In genomic region chr2:65299246-65299645, GRCh38 we compare ENCODE assay signal across 10 cellular contexts.
A peak's percentile ranks its signal among the peaks of the same experiment; 100 is the strongest.
DNase-seq lines count a peak whose midpoint lies in the region; ATAC-seq, FAIRE-seq and TF ChIP-seq lines count a peak whose summit lies in the region.
"Had no signal": no experiment of that assay in that cellular context is flagged by ENCODE, and none has a peak within 500 bp of the region (broad histone marks: within the 10 kb centered on the region; RNA-seq: fewer than 3 reads in every experiment).

No MANE protein-coding gene starts in this region.

- H3K4me3 ChIP-seq in BLaER1 treated with 17β-estradiol and CSF1 and Interleukin-3, amounts not matched to agents 10 nM and 100 nM: no peak overlapping the region
- no peak overlapping the region for H3K4me3 ChIP-seq in astrocyte (ENCODE audit: insufficient read depth, low read depth, low read length)
- no peak overlapping the region for H3K4me3 ChIP-seq in gastrocnemius medialis
- H3K4me3 ChIP-seq in endodermal cell (ENCODE audit: low read length): no peak overlapping the region

- intact Hi-C loops in gastrocnemius medialis (cut with DNase I; ENCODE audit: low total_unique reads): no loop called here

- 75 to 92% methylated on average over 4 to 7 of the region's 7 CpGs for WGBS in endodermal cell (ENCODE audit: insufficient coverage in 1 of 2, insufficient read length in 1 of 2), 2 experiments

- no peaks in the 10 kb centered on the region for H3K9me3 ChIP-seq in BLaER1 treated with 17β-estradiol and CSF1 and Interleukin-3, amounts not matched to agents 10 nM and 100 nM (replicated peaks in 1 of 11)
- H3K9me3 ChIP-seq in astrocyte (ENCODE audit: insufficient read depth, low read depth, low read length): no peaks in the 10 kb centered on the region
- H3K9me3 ChIP-seq in gastrocnemius medialis: no peaks in the 10 kb centered on the region
- H3K9me3 ChIP-seq in endodermal cell (ENCODE audit: control insufficient read depth, low read length): no peaks in the 10 kb centered on the region
- H3K9me3 ChIP-seq: neutrophil had no signal

- TF ChIP-seq POLR2A in gastrocnemius medialis (IDR thresholded peaks at IDR 0.05): no peak

- H2AFZ ChIP-seq in astrocyte (ENCODE audit: low read depth, low read length): no peak overlapping the region

- H4K20me1 ChIP-seq in BLaER1 treated with 17β-estradiol and CSF1 and Interleukin-3, amounts not matched to agents 10 nM and 100 nM: peaks cover 0 to 16% (median 9%) of the 10 kb centered on the region in 11 experiments; a peak in 11 of 22 replicates
- peaks cover 9% of the 10 kb centered on the region for H4K20me1 ChIP-seq in astrocyte (ENCODE audit: insufficient read depth, low read length)

- no peaks in the 10 kb centered on the region for H3K27me3 ChIP-seq in BLaER1 treated with 17β-estradiol and CSF1 and Interleukin-3, amounts not matched to agents 10 nM and 100 nM
- no peaks in the 10 kb centered on the region for H3K27me3 ChIP-seq in astrocyte (ENCODE audit: insufficient read depth, low read length)
- no peaks in the 10 kb centered on the region for H3K27me3 ChIP-seq in gastrocnemius medialis
- H3K27me3 ChIP-seq in endodermal cell (ENCODE audit: control insufficient read depth, insufficient read depth, low read length, poor library complexity, severe bottlenecking): no peaks in the 10 kb centered on the region

- no peak overlapping the region for H3K9ac ChIP-seq in BLaER1 treated with 17β-estradiol and CSF1 and Interleukin-3, amounts not matched to agents 10 nM and 100 nM
- H3K9ac ChIP-seq in astrocyte (ENCODE audit: low read length) (peak overlapping the region; percentile 64), endodermal cell (ENCODE audit: extremely low read depth, low read length, poor library complexity, severe bottlenecking) (no peak overlapping the region)

- H3K36me3 ChIP-seq in BLaER1 treated with 17β-estradiol and CSF1 and Interleukin-3, amounts not matched to agents 10 nM and 100 nM: no peaks in the 10 kb centered on the region
- H3K36me3 ChIP-seq in astrocyte (ENCODE audit: insufficient read depth, low read length) (no peaks in the 10 kb centered on the region), gastrocnemius medialis (no peaks in the 10 kb centered on the region), endodermal cell (ENCODE audit: control insufficient read depth, insufficient read depth, low read length) (no peaks in the 10 kb centered on the region)
- H3K36me3 ChIP-seq: neutrophil had no signal

- no peak overlapping the region for H3K27ac ChIP-seq in BLaER1 treated with 17β-estradiol and CSF1 and Interleukin-3, amounts not matched to agents 10 nM and 100 nM
- peak overlapping the region; percentile 74 for H3K27ac ChIP-seq in astrocyte (ENCODE audit: low read depth, low read length)
- H3K27ac ChIP-seq in gastrocnemius medialis: peak overlapping the region; percentile 50 to 71 (median 62)
- H3K27ac ChIP-seq in endodermal cell (ENCODE audit: low read depth, low read length): no peak overlapping the region
- H3K27ac ChIP-seq: epithelial cell of prostate, neutrophil had no signal

- H3K9me3 Mint-ChIP-seq in astrocyte (ENCODE audit: unreplicated experiment) (no peaks in the 10 kb centered on the region), endodermal cell (no peaks in the 10 kb centered on the region), glutamatergic neuron (ENCODE audit: unreplicated experiment) (peaks cover 6% of the 10 kb centered on the region)

- peak overlapping the region; percentile 91 for H3K27ac Mint-ChIP-seq in astrocyte (ENCODE audit: unreplicated experiment)
- no peak overlapping the region for H3K27ac Mint-ChIP-seq in endodermal cell
- H3K27ac Mint-ChIP-seq in glutamatergic neuron (ENCODE audit: unreplicated experiment): no peak overlapping the region

- FAIRE-seq in astrocyte (lab: Jason Lieb, UNC): no peak

- H3K4me3 Mint-ChIP-seq in astrocyte (ENCODE audit: unreplicated experiment) (no peak overlapping the region), endodermal cell (no peak overlapping the region), glutamatergic neuron (ENCODE audit: unreplicated experiment) (no peak overlapping the region)

- peaks cover 47 to 52% (median 50%) of the 10 kb centered on the region in 10 experiments for H3K4me1 ChIP-seq in BLaER1 treated with 17β-estradiol and CSF1 and Interleukin-3, amounts not matched to agents 10 nM and 100 nM
- H3K4me1 ChIP-seq in astrocyte (ENCODE audit: insufficient read depth, low read length): peaks cover 33% of the 10 kb centered on the region
- H3K4me1 ChIP-seq in gastrocnemius medialis: peaks cover 28 to 31% of the 10 kb centered on the region in 2 donors
- H3K4me1 ChIP-seq in endodermal cell (ENCODE audit: control insufficient read depth, insufficient read depth, low read length): peaks cover 27% of the 10 kb centered on the region

- peaks cover 51% of the 10 kb centered on the region for H3K4me1 Mint-ChIP-seq in astrocyte (ENCODE audit: low read depth, unreplicated experiment)
- peaks cover 48% of the 10 kb centered on the region for H3K4me1 Mint-ChIP-seq in endodermal cell
- peaks cover 37% of the 10 kb centered on the region for H3K4me1 Mint-ChIP-seq in glutamatergic neuron (ENCODE audit: low read depth, unreplicated experiment)

- H3K4me2 ChIP-seq in BLaER1 treated with 17β-estradiol and CSF1 and Interleukin-3, amounts not matched to agents 10 nM and 100 nM: peak overlapping the region in 10 of 11 experiments; percentile 14 to 99 (median 87); a peak in 19 of 22 replicates
- peak overlapping the region; percentile 82 for H3K4me2 ChIP-seq in astrocyte (ENCODE audit: low read length)

- TF ChIP-seq CTCF in astrocyte (IDR thresholded peaks at IDR 0.05; ENCODE audit: insufficient read depth, low read depth, low read length) (no peak), gastrocnemius medialis (IDR thresholded peaks at IDR 0.05 in 4 of 5, conservative IDR thresholded peaks at IDR 0.05 in 1 of 5) (no peak), endodermal cell (conservative IDR thresholded peaks at IDR 0.05) (no peak), glutamatergic neuron (IDR thresholded peaks at IDR 0.05; ENCODE audit: partially characterized antibody, unreplicated experiment) (no peak)

- DNase-seq in RPMI7951 (ENCODE audit: low read depth) (peak; percentile 83), astrocyte (ENCODE audit: low read depth) (peak; percentile 55), gastrocnemius medialis (no peak), endodermal cell (no peak), glutamatergic neuron (no peak)

- H3K27me3 Mint-ChIP-seq in astrocyte (ENCODE audit: low read depth, unreplicated experiment) (no peaks in the 10 kb centered on the region), endodermal cell (ENCODE audit: insufficient read depth) (no peaks in the 10 kb centered on the region), glutamatergic neuron (ENCODE audit: unreplicated experiment) (peaks cover 11% of the 10 kb centered on the region)

- in situ Hi-C loops in gastrocnemius medialis (cut with MboI; ENCODE audit: low sequenced_read_pairs in 4 of 4): no loop called here

- H3K36me3 Mint-ChIP-seq in astrocyte (ENCODE audit: low read depth, unreplicated experiment): peaks cover 3% of the 10 kb centered on the region
- H3K36me3 Mint-ChIP-seq in endodermal cell (ENCODE audit: low read depth): peaks cover 5% of the 10 kb centered on the region
- H3K36me3 Mint-ChIP-seq in glutamatergic neuron (ENCODE audit: unreplicated experiment): no peaks in the 10 kb centered on the region

- H3K79me2 ChIP-seq in astrocyte (ENCODE audit: insufficient read depth, low read length): no peaks in the 10 kb centered on the region

- ATAC-seq in gastrocnemius medialis: no peak
- ATAC-seq in GM21529 (IDR thresholded peaks at IDR 0.05; ENCODE audit: unreplicated experiment): no peak
- no peak for ATAC-seq in GM19463 (IDR thresholded peaks at IDR 0.05; ENCODE audit: unreplicated experiment)

Comparison
In these comparisons a context has a peak if more than half of its experiments do, and no peak if none do; other contexts are left out.
1. H3K27ac ChIP-seq: peak in astrocyte (single experiment) and gastrocnemius medialis (4 of 4); none in BLaER1 treated with 17β-estradiol and CSF1 and Interleukin-3, amounts not matched to agents 10 nM and 100 nM (0 of 11) and endodermal cell (single experiment).
2. DNase-seq: peak in RPMI7951 (single experiment) and astrocyte (single experiment); none in gastrocnemius medialis (0 of 2), endodermal cell (single experiment) and glutamatergic neuron (single experiment).